24 cellular contexts compared by ENCODE assay signal in the genomic region with DNA sequence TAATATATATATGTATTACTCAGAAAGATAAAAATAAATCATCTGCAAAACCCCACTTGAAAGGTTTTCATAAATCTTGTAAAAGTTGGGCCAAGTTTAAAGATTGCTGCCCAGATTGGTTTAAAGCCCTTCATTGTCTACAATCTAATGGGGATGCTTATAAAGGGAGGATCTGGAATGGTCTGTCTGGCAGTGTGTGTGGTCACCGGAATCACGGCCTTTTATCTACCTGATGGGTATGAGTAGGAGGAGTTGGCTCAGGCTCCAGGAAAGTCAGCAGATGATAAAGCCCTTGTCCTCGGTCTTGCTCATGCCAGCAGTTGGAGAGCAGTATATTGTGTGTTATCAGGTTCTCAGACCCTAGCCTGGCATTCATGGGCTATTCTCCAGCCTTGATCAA.
A peak's percentile ranks its signal among the peaks of the same experiment; 100 is the strongest.
DNase-seq lines count a peak whose midpoint lies in the region; ATAC-seq and TF ChIP-seq lines count a peak whose summit lies in the region.
"Had no signal": no experiment of that assay in that cellular context is flagged by ENCODE, and none has a peak within 500 bp of the region (broad histone marks: within the 10 kb centered on the region; RNA-seq: fewer than 3 reads in every experiment).

No MANE protein-coding gene starts in this region.

- peaks cover under 1% of the 10 kb centered on the region; the same call in 1 of the 2 replicates for H3K4me1 ChIP-seq in GM23338 (ENCODE audit: insufficient read depth)
- H3K4me1 ChIP-seq in trophoblast cell (ENCODE audit: control insufficient read depth in 1 of 2, insufficient read depth in 2 of 2, low read length in 2 of 2), result peaks cover 6% of the 10 kb centered on the region in 2 experiments
- H3K4me1 ChIP-seq in CD4-positive, alpha-beta memory T cell (ENCODE audit: insufficient read depth, low read length), result no peaks in the 10 kb centered on the region

- H3K36me3 ChIP-seq in GM23338 (ENCODE audit: insufficient read depth) (no peaks in the 10 kb centered on the region), trophoblast cell (ENCODE audit: control insufficient read depth in 1 of 2, insufficient read depth in 2 of 2, low read length in 2 of 2) (no peaks in the 10 kb centered on the region)
- H3K36me3 ChIP-seq in CD4-positive, alpha-beta memory T cell (ENCODE audit: insufficient read depth, low read length), result no peaks in the 10 kb centered on the region
- H3K36me3 ChIP-seq: BE2C, MG63 had no signal

- H2BK12ac ChIP-seq in trophoblast cell (ENCODE audit: low read length), result no peak overlapping the region

- H3K9ac ChIP-seq in trophoblast cell (ENCODE audit: low read length), result no peak overlapping the region

- H3K9me3 Mint-ChIP-seq in GM23338, result no peaks in the 10 kb centered on the region
- peaks cover 0 to 2% (median 0%) of the 10 kb centered on the region in 8 donors for H3K9me3 Mint-ChIP-seq in CD4-positive, alpha-beta memory T cell
- H3K9me3 Mint-ChIP-seq: IgD-negative memory B cell had no signal

- H3F3A ChIP-seq in GM23338 (replicated peaks; ENCODE audit: low read depth), result no peaks in the 10 kb centered on the region

- H3K4me3 ChIP-seq in GM23338 (no peak overlapping the region), trophoblast cell (ENCODE audit: low read depth, low read length) (no peak overlapping the region)
- no peak overlapping the region for H3K4me3 ChIP-seq in CD4-positive, alpha-beta memory T cell (ENCODE audit: low read length in 2 of 2)
- H3K4me3 ChIP-seq: A549, MG63, PC-9 had no signal

- intact Hi-C loops in CD4-positive, alpha-beta memory T cell (cut with micrococcal nuclease), result no loop called here

- H4K8ac ChIP-seq in trophoblast cell (ENCODE audit: low read depth, low read length), result no peak overlapping the region

- H3K23ac ChIP-seq in trophoblast cell (ENCODE audit: low read length), result no peak overlapping the region

- no peaks in the 10 kb centered on the region for H3K27me3 ChIP-seq in GM23338 (ENCODE audit: insufficient read depth)
- H3K27me3 ChIP-seq in trophoblast cell (ENCODE audit: insufficient read depth, low read length), result no peaks in the 10 kb centered on the region
- H3K27me3 ChIP-seq in CD4-positive, alpha-beta memory T cell (ENCODE audit: insufficient read depth, low read length), result no peaks in the 10 kb centered on the region
- H3K27me3 ChIP-seq: BE2C, MG63 had no signal

- POLR2A ChIA-PET in CD4-positive, alpha-beta memory T cell (lab: Charles Lee; ENCODE audit: partially characterized antibody), result no interaction called here

- no peak overlapping the region for H3K4me3 Mint-ChIP-seq in GM23338
- H3K4me3 Mint-ChIP-seq in CD4-positive, alpha-beta memory T cell, result no peak overlapping the region
- H3K4me3 Mint-ChIP-seq: IgD-negative memory B cell had no signal

- peak overlapping the region; percentile 76; the same call in 1 of the 2 replicates for H3K27ac Mint-ChIP-seq in GM23338
- no peak overlapping the region for H3K27ac Mint-ChIP-seq in CD4-positive, alpha-beta memory T cell
- H3K27ac Mint-ChIP-seq: IgD-negative memory B cell had no signal

- CTCF ChIA-PET in CD4-positive, alpha-beta memory T cell (lab: Charles Lee; ENCODE audit: partially characterized antibody), result no interaction called here

- H3K36me3 Mint-ChIP-seq in GM23338 (ENCODE audit: low read depth), result peaks cover 22% of the 10 kb centered on the region
- no peaks in the 10 kb centered on the region for H3K36me3 Mint-ChIP-seq in CD4-positive, alpha-beta memory T cell
- H3K36me3 Mint-ChIP-seq: IgD-negative memory B cell had no signal

- no peak overlapping the region for H4K91ac ChIP-seq in trophoblast cell (ENCODE audit: low read depth, low read length)

- H3K79me2 ChIP-seq in GM23338 (replicated peaks; ENCODE audit: insufficient read depth) (peaks cover 70% of the 10 kb centered on the region), trophoblast cell (ENCODE audit: control insufficient read depth, insufficient read depth, low read length, poor library complexity) (no peaks in the 10 kb centered on the region)

- no peak overlapping the region for H4K12ac ChIP-seq in trophoblast cell (ENCODE audit: low read depth, low read length)

- no peak overlapping the region for H2AK5ac ChIP-seq in trophoblast cell (ENCODE audit: low read length)

- H3K79me1 ChIP-seq in trophoblast cell (ENCODE audit: low read length), result no peaks in the 10 kb centered on the region

- H3K27me3 Mint-ChIP-seq in GM23338 (ENCODE audit: insufficient read depth, low read depth, poor library complexity), result peaks cover 4% of the 10 kb centered on the region
- H3K27me3 Mint-ChIP-seq in CD4-positive, alpha-beta memory T cell, result peaks cover 13 to 14% of the 10 kb centered on the region in 2 donors

- DNase-seq in GM23338 (ENCODE audit: low spot score) (no peak), SW480 (ENCODE audit: low spot score) (peak; percentile 75), islet precursor cell (peak; percentile 66), trophoblast cell (no peak), NCI-H510A (lab: John Stamatoyannopoulos, UW) (no peak), HK-2 (ENCODE audit: unreplicated experiment) (no peak)
- no peak for DNase-seq in CD4-positive, alpha-beta memory T cell
- DNase-seq: BE2C, Caco-2, DMS 273 treated with DMSO at 0.1 percent for 48 hours, DMS79 treated with DMSO at 0.1 percent for 48 hours, Karpas-422, MG63, NCI-H1417, NCI-H1694 treated with DMSO at 0.1 percent for 48 hours, NCI-H2081 treated with DMSO at 0.1 percent for 48 hours, NCI-H510A treated with DMSO at 0.1 percent for 48 hours, NCI-H748 treated with DMSO at 0.1 percent for 48 hours, PC-9, RPMI8226, SHP77 had no signal

- H3K4me2 ChIP-seq in GM23338, result no peak overlapping the region
- no peak overlapping the region for H3K4me2 ChIP-seq in trophoblast cell (ENCODE audit: low read length)
- H3K4me2 ChIP-seq: A549, PC-9 had no signal

- H4K20me1 ChIP-seq in GM23338 (replicated peaks; ENCODE audit: insufficient read depth), result peaks cover 12% of the 10 kb centered on the region

- no peak overlapping the region for H2BK120ac ChIP-seq in trophoblast cell (ENCODE audit: insufficient read depth, low read length, poor library complexity)

- TF ChIP-seq CTCF in GM23338 (conservative IDR thresholded peaks at IDR 0.05; ENCODE audit: low read depth in 2 of 2), result no peak

- H3K18ac ChIP-seq in trophoblast cell (ENCODE audit: low read length), result peak overlapping the region; percentile 27

- H3K9me2 ChIP-seq in GM23338 (ENCODE audit: insufficient read depth), result no peaks in the 10 kb centered on the region

- no peak overlapping the region for H3K27ac ChIP-seq in GM23338 (ENCODE audit: low read depth)
- H3K27ac ChIP-seq in trophoblast cell (ENCODE audit: low read depth, low read length), result no peak overlapping the region
- H3K27ac ChIP-seq in CD4-positive, alpha-beta memory T cell (ENCODE audit: low read depth, low read length), result no peak overlapping the region
- H3K27ac ChIP-seq: A549, PC-9 had no signal

- H2BK5ac ChIP-seq in trophoblast cell (ENCODE audit: low read depth, low read length, poor library complexity), result no peak overlapping the region

- no peak overlapping the region for H3K4ac ChIP-seq in trophoblast cell (ENCODE audit: low read depth, low read length)

- H2AFZ ChIP-seq in GM23338 (no peak overlapping the region), trophoblast cell (ENCODE audit: insufficient read depth, low read length, poor library complexity) (no peak overlapping the region)
- H2AFZ ChIP-seq: PC-9 had no signal

- WGBS in trophoblast cell (ENCODE audit: extremely low coverage, insufficient coverage, insufficient read length), result no CpG with 5 or more reads among the region's 3 CpGs

- no peak overlapping the region for H3K14ac ChIP-seq in trophoblast cell (ENCODE audit: low read length)

- peaks cover 19% of the 10 kb centered on the region for H3K4me1 Mint-ChIP-seq in GM23338
- no peaks in the 10 kb centered on the region for H3K4me1 Mint-ChIP-seq in CD4-positive, alpha-beta memory T cell
- H3K4me1 Mint-ChIP-seq: IgD-negative memory B cell had no signal

- peak; percentile 27; the same call in 2 of the 3 replicates for ATAC-seq in GM23338
- no peak for ATAC-seq in GM21786 (IDR thresholded peaks at IDR 0.05; ENCODE audit: unreplicated experiment)
- ATAC-seq: A549 had no signal

- no peaks in the 10 kb centered on the region for H3K9me3 ChIP-seq in trophoblast cell (ENCODE audit: insufficient read depth, low read depth, low read length)
- no peaks in the 10 kb centered on the region for H3K9me3 ChIP-seq in CD4-positive, alpha-beta memory T cell (ENCODE audit: control insufficient read depth in 1 of 2, low read length in 2 of 2)
- H3K9me3 ChIP-seq: A549, BE2C, Caco-2, MG63 had no signal

TF ChIP-seq in GM23338, 12 proteins besides CTCF, POLR2A, EP300 and RAD21 (continues in another document):
- TF ChIP-seq, protein P1, sequence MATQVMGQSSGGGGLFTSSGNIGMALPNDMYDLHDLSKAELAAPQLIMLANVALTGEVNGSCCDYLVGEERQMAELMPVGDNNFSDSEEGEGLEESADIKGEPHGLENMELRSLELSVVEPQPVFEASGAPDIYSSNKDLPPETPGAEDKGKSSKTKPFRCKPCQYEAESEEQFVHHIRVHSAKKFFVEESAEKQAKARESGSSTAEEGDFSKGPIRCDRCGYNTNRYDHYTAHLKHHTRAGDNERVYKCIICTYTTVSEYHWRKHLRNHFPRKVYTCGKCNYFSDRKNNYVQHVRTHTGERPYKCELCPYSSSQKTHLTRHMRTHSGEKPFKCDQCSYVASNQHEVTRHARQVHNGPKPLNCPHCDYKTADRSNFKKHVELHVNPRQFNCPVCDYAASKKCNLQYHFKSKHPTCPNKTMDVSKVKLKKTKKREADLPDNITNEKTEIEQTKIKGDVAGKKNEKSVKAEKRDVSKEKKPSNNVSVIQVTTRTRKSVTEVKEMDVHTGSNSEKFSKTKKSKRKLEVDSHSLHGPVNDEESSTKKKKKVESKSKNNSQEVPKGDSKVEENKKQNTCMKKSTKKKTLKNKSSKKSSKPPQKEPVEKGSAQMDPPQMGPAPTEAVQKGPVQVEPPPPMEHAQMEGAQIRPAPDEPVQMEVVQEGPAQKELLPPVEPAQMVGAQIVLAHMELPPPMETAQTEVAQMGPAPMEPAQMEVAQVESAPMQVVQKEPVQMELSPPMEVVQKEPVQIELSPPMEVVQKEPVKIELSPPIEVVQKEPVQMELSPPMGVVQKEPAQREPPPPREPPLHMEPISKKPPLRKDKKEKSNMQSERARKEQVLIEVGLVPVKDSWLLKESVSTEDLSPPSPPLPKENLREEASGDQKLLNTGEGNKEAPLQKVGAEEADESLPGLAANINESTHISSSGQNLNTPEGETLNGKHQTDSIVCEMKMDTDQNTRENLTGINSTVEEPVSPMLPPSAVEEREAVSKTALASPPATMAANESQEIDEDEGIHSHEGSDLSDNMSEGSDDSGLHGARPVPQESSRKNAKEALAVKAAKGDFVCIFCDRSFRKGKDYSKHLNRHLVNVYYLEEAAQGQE (IDR thresholded peaks at IDR 0.05; ENCODE audit: unreplicated experiment), result no peak
- TF ChIP-seq ZNF114 (CRISPR knock-in tag; IDR thresholded peaks at IDR 0.05) (no peak), EZH2phosphoT487 (IDR thresholded peaks at IDR 0.05; ENCODE audit: unreplicated experiment) (no peak), POLR2AphosphoS5 (IDR thresholded peaks at IDR 0.05; ENCODE audit: low read depth) (no peak)

Comparison
In these comparisons a context has a peak if more than half of its experiments do, and no peak if none do; other contexts are left out.
1. DNase-seq: peak in SW480 (single experiment) and islet precursor cell (single experiment); none in GM23338 (single experiment), trophoblast cell (0 of 2), NCI-H510A (single experiment), HK-2 (single experiment) and CD4-positive, alpha-beta memory T cell (0 of 5).